In the genomic region with DNA sequence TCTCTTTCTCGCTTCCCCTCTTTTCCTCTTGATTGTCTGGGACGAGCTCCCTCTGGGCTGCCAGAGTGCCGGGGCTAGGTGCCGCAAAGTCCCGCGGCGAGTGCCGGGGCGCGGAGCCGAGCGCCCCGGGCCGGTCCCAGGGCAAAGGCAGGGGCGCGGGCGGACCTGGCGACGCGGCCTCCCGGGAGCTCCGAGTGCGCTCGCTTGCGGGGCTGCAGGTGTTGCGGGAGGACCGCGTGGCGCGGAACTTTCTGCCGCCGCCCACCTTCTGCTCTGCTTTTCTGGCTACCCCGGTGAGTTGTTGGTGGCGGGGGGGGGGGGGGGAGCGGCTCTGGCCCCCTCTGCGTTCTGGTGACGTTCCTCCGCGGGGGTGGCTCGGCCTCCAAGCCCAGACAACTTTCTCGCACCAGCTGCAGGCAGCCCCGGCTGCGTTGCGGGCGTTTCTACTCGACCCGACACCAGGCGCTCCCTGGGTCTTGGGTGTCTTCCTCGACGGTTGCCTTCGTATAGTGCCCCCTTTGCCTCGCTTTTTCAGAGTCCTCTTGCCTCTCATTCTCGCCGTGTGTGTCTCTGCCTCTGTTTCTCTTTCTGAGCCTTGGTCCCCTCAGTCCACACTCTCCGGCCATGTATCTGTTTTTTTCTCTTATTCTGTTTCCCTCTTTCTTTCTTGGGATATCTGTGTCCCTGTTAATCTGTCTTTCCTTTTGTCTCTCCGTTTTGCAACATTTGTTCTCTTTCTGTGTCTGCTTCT, we compare ENCODE assay signal across 9 cellular contexts. TPM values are rescaled to one million over a fixed set of nuclear protein-coding genes. Genes with fewer than 3 reads are reported as not detected.
DNase-seq lines count a peak whose midpoint lies in the region; ATAC-seq and TF ChIP-seq lines count a peak whose summit lies in the region.
"Had no signal": no experiment of that assay in that cellular context is flagged by ENCODE, and none has a peak within 500 bp of the region (broad histone marks: within the 10 kb centered on the region; RNA-seq: fewer than 3 reads in every experiment).

No MANE protein-coding gene starts in this region.

- TF ChIP-seq CTCF in WERI-Rb-1 (IDR thresholded peaks at IDR 0.05; ENCODE audit: low read depth, low read length) (no peak), GM10266 (IDR thresholded peaks at IDR 0.05; ENCODE audit: control insufficient read depth, insufficient read depth, low read depth, missing control alignments) (no peak), foreskin fibroblast (IDR thresholded peaks at IDR 0.05; ENCODE audit: low read depth, low read length) (no peak)

- H3K4me2 ChIP-seq in skeletal muscle satellite cell (ENCODE audit: low read length) = peak overlapping the region; percentile 41

- H3K4me1 ChIP-seq in iPS-18a (ENCODE audit: control insufficient read depth, low read depth, low read length) (peaks cover 8% of the 10 kb centered on the region), skeletal muscle satellite cell (ENCODE audit: control insufficient read depth, insufficient read depth, low read length) (no peaks in the 10 kb centered on the region)

- H3K36me3 ChIP-seq in WERI-Rb-1 = no peaks in the 10 kb centered on the region
- no peaks in the 10 kb centered on the region for H3K36me3 ChIP-seq in iPS-18a (ENCODE audit: control insufficient read depth, low read depth, low read length)
- no peaks in the 10 kb centered on the region for H3K36me3 ChIP-seq in skeletal muscle satellite cell (ENCODE audit: insufficient read depth, low read length)

- H3K9ac ChIP-seq in iPS-18a (ENCODE audit: low read length) (peak overlapping the region; percentile 36), skeletal muscle satellite cell (ENCODE audit: low read depth, low read length) (no peak overlapping the region)

- H3K27ac ChIP-seq in WERI-Rb-1 (no peak overlapping the region), iPS-18a (ENCODE audit: low read length) (no peak overlapping the region)

- H3K9me3 ChIP-seq in WERI-Rb-1 (ENCODE audit: severe bottlenecking) (no peaks in the 10 kb centered on the region), iPS-18a (ENCODE audit: control insufficient read depth, low read depth, low read length) (no peaks in the 10 kb centered on the region), skeletal muscle satellite cell (replicated peaks; ENCODE audit: low read length) (no peaks in the 10 kb centered on the region)

- peaks cover 26% of the 10 kb centered on the region for H3K27me3 ChIP-seq in WERI-Rb-1 (ENCODE audit: insufficient read depth, low read depth, severe bottlenecking)
- H3K27me3 ChIP-seq in iPS-18a (ENCODE audit: control insufficient read depth, insufficient read depth, low read length) = peaks cover 46% of the 10 kb centered on the region
- H3K27me3 ChIP-seq in skeletal muscle satellite cell (ENCODE audit: control insufficient read depth, insufficient read depth, low read length) = peaks cover 30% of the 10 kb centered on the region

- peak; percentile 75 for DNase-seq in DMS53 (lab: John Stamatoyannopoulos, UW)
- no peak for DNase-seq in DMS53 treated with DMSO at 0.1 percent for 48 hours (lab: John Stamatoyannopoulos, UW; ENCODE audit: unreplicated experiment)
- DNase-seq in WERI-Rb-1 = peak; percentile 20
- no peak for DNase-seq in GM10266 (ENCODE audit: extremely low spot score)
- no peak for DNase-seq in foreskin fibroblast
- DNase-seq: NCI-H526 treated with DMSO at 0.1 percent for 48 hours had no signal

- no peak for ATAC-seq in GM21390 (IDR thresholded peaks at IDR 0.05; ENCODE audit: unreplicated experiment)

- peak overlapping the region; percentile 74 for H3K4me3 ChIP-seq in WERI-Rb-1 (ENCODE audit: low read depth, low read length)
- peak overlapping the region; percentile 77 for H3K4me3 ChIP-seq in iPS-18a (ENCODE audit: low read length)
- H3K4me3 ChIP-seq in skeletal muscle satellite cell (ENCODE audit: low read length) = peak overlapping the region; percentile 34
- H3K4me3 ChIP-seq in foreskin fibroblast (ENCODE audit: low read depth in 1 of 2, low read length in 2 of 2) = no peak overlapping the region

RNA-seq across cellular contexts. Expression of gene GALNT13, which starts 0.8 kb away (rescaled TPM):
- 0.66 TPM in 1 of 2 replicates, not detected in the other for total RNA-seq in skeletal muscle satellite cell (2012; rRNA removed)

Comparison
In these comparisons a context has a peak if more than half of its experiments do, and no peak if none do; other contexts are left out.
1. DNase-seq: peak in DMS53 (single experiment) and WERI-Rb-1 (single experiment); none in DMS53 treated with DMSO at 0.1 percent for 48 hours (single experiment), GM10266 (single experiment) and foreskin fibroblast (0 of 2).
2. H3K4me3 ChIP-seq: peak in WERI-Rb-1 (single experiment), iPS-18a (single experiment) and skeletal muscle satellite cell (single experiment); none in foreskin fibroblast (0 of 2).